Comparison of ENCODE assay signal across 8 cellular contexts in genomic region chr5:159263569-159263905, GRCh38. TPM values are rescaled to one million over a fixed set of nuclear protein-coding genes. Genes with fewer than 3 reads are reported as not detected.
DNase-seq lines count a peak whose midpoint lies in the region; ATAC-seq, FAIRE-seq and TF ChIP-seq lines count a peak whose summit lies in the region.

No MANE protein-coding gene starts in this region.

- H3K9me3 ChIP-seq in HCT116 (ENCODE audit: control insufficient read depth in 1 of 2, insufficient read depth in 1 of 2, low read depth in 1 of 2, low read length in 2 of 2) (no peaks in the 10 kb centered on the region), esophagus squamous epithelium (no peaks in the 10 kb centered on the region), parathyroid adenoma (ENCODE audit: control insufficient read depth, low read length) (no peaks in the 10 kb centered on the region)

- POLR2A ChIA-PET in HCT116 (lab: Charles Lee) (no interaction called here), RWPE1 (lab: Yijun Ruan, JAX; ENCODE audit: low non-redundant PET) (no interaction called here)

- no peaks in the 10 kb centered on the region for H3K9me2 ChIP-seq in HCT116 (ENCODE audit: insufficient read depth)

- no peak for TF ChIP-seq RAD21 in HCT116 (IDR thresholded peaks at IDR 0.05; ENCODE audit: low read depth)

- peak overlapping the region; percentile 90 for H3K4me2 ChIP-seq in HCT116 (ENCODE audit: low read length)
- H3K4me2 ChIP-seq in parathyroid adenoma (ENCODE audit: low read length): peak overlapping the region; percentile 92

- DNase-seq in HCT116 (ENCODE audit: low read depth, low spot score): no peak
- no peak for DNase-seq in RWPE1 (ENCODE audit: low spot score)
- DNase-seq in esophagus squamous epithelium (lab: John Stamatoyannopoulos, UW): no peak
- DNase-seq in NCI-H2081 treated with DMSO at 0.1 percent for 48 hours (lab: John Stamatoyannopoulos, UW): no peak
- no peak for DNase-seq in H54 (ENCODE audit: insufficient read length, low spot score)
- DNase-seq in frontal cortex (ENCODE audit: low spot score in 2 of 2): no peak

- H3K4me1 ChIP-seq in HCT116 (ENCODE audit: control insufficient read depth in 1 of 2, insufficient read depth in 2 of 2, low read length in 2 of 2): peaks cover 0 to 17% of the 10 kb centered on the region in 2 experiments; a peak in 3 of 4 replicates
- peaks cover 9 to 22% (median 12%) of the 10 kb centered on the region in 3 donors for H3K4me1 ChIP-seq in esophagus squamous epithelium
- peaks cover 7% of the 10 kb centered on the region for H3K4me1 ChIP-seq in parathyroid adenoma

- peak overlapping the region; percentile 80 for H3K9ac ChIP-seq in HCT116 (ENCODE audit: low read length)
- peak overlapping the region; percentile 56 for H3K9ac ChIP-seq in parathyroid adenoma

- H3K36me3 ChIP-seq in HCT116 (ENCODE audit: control insufficient read depth in 1 of 2, insufficient read depth in 2 of 2, low read length in 2 of 2): no peaks in the 10 kb centered on the region
- H3K36me3 ChIP-seq in esophagus squamous epithelium: peaks cover 0 to 5% (median 0%) of the 10 kb centered on the region in 3 donors
- no peaks in the 10 kb centered on the region for H3K36me3 ChIP-seq in parathyroid adenoma (ENCODE audit: control insufficient read depth, insufficient read depth, low read length)

- H3K27me3 ChIP-seq in HCT116 (ENCODE audit: insufficient read depth, low read length) (no peaks in the 10 kb centered on the region), esophagus squamous epithelium (peaks cover 0 to 3% (median 0%) of the 10 kb centered on the region in 4 donors), parathyroid adenoma (ENCODE audit: control insufficient read depth, insufficient read depth, low read length) (no peaks in the 10 kb centered on the region)

- CTCF ChIA-PET in HCT116 (lab: Charles Lee): no interaction called here
- CTCF ChIA-PET in RWPE1 (lab: Yijun Ruan, JAX): interaction anchor here (2.4 kb wide), 1 partner anchor 107 kb away, joined by 8 read pairs; no protein-coding TSS in a partner anchor

- TF ChIP-seq POLR2A in HCT116 (IDR thresholded peaks at IDR 0.05; ENCODE audit: borderline replicate concordance, extremely low read depth, insufficient read depth, insufficient read length): no peak
- no peak for TF ChIP-seq POLR2A in esophagus squamous epithelium (IDR thresholded peaks at IDR 0.05)
- no peak for TF ChIP-seq POLR2A in H54 (IDR thresholded peaks at IDR 0.05; ENCODE audit: low read depth, low read length)

- H4K20me1 ChIP-seq in HCT116 (ENCODE audit: insufficient read depth): no peaks in the 10 kb centered on the region

- H3K27ac ChIP-seq in HCT116 (ENCODE audit: low read depth, low read length) (peak overlapping the region; percentile 79), RWPE1 (peak overlapping the region; percentile 95), esophagus squamous epithelium (peak overlapping the region; percentile 90 to 97 (median 96)), parathyroid adenoma (peak overlapping the region; percentile 89)

- no peak for TF ChIP-seq CTCF in HCT116 (IDR thresholded peaks at IDR 0.05 in 2 of 3, conservative IDR thresholded peaks at IDR 0.05 in 1 of 3; ENCODE audit: borderline replicate concordance in 1 of 3, insufficient read depth in 1 of 3, low read depth in 2 of 3, low read length in 2 of 3)
- no peak for TF ChIP-seq CTCF in RWPE1 (conservative IDR thresholded peaks at IDR 0.05; ENCODE audit: low read depth)
- no peak for TF ChIP-seq CTCF in esophagus squamous epithelium (IDR thresholded peaks at IDR 0.05)
- no peak for TF ChIP-seq CTCF in parathyroid adenoma (IDR thresholded peaks at IDR 0.05)

- intact Hi-C loops in HCT116 (cut with micrococcal nuclease) (loop anchor here (2.0 to 5.0 kb wide), 2 partner anchors 55 to 86 kb away; partner anchors contain the start of gene RNF145), esophagus squamous epithelium (cut with DNase I) (loop anchor here (5.0 to 10.0 kb wide), 2 partner anchors 56 to 109 kb away; partner anchors contain the start of gene RNF145)

- H3K79me2 ChIP-seq in HCT116 (ENCODE audit: insufficient read depth, low read length): peaks cover 48% of the 10 kb centered on the region
- peaks cover 12% of the 10 kb centered on the region for H3K79me2 ChIP-seq in parathyroid adenoma

- H2AFZ ChIP-seq in HCT116 (ENCODE audit: low read depth, low read length, poor library complexity, severe bottlenecking): peak overlapping the region; percentile 59
- peak overlapping the region; percentile 95 for H2AFZ ChIP-seq in parathyroid adenoma

- ATAC-seq in HCT116: peak; percentile 23; the same call in 1 of the 2 replicates

- RAD21 ChIA-PET in HCT116 (lab: Charles Lee; ENCODE audit: low non-redundant PET in 1 of 2, low total read pairs in 2 of 2, uncharacterized antibody in 2 of 2, unreplicated experiment in 2 of 2): no interaction called here

- H3K4me3 ChIP-seq in GM08714 (ENCODE audit: low read length) (peak overlapping the region; percentile 98), HCT116 (replicated peaks in 1 of 2; ENCODE audit: low read depth in 1 of 2, low read length in 2 of 2) (peak overlapping the region; percentile 93 to 98), esophagus squamous epithelium (peak overlapping the region; percentile 79 to 96 (median 93)), parathyroid adenoma (ENCODE audit: low read depth, low read length) (peak overlapping the region; percentile 89)

- no TSS peak for BruUV-seq in HCT116 (replicated peaks; lab: Mats Ljungman, UMichigan)

- WGBS in esophagus squamous epithelium, 2 donors: 4 to 7% methylated on average over 10 of the region's 10 CpGs

- no peak for FAIRE-seq in H54 (lab: Jason Lieb, UNC)
- no peak for FAIRE-seq in frontal cortex (lab: Jason Lieb, UNC)

TF ChIP-seq in HCT116, 20 proteins besides CTCF, POLR2A, EP300 and RAD21:
- no peak for TF ChIP-seq FOSL1 (IDR thresholded peaks at IDR 0.05; ENCODE audit: low read depth)
- TF ChIP-seq ZFX (IDR thresholded peaks at IDR 0.05): peak; percentile 42; the same call in 1 of the 2 replicates
TF ChIP-seq in HCT116: peak in this region for 1.

RNA-seq across cellular contexts. Expression of gene UBLCP1, which starts 0.4 kb away (rescaled TPM):
- 32.9 TPM for total RNA-seq in HCT116 (2021; ENCODE audit: unreplicated experiment)
- polyA plus RNA-seq in HCT116 (2012): 6.2 and 8.4 TPM in 2 replicates
- total RNA-seq in esophagus squamous epithelium: 10 to 100 TPM; 19.0 to 34.9 (median 24.6) TPM
- total RNA-seq in frontal cortex: 17.1 TPM

RNA-seq across cellular contexts. Expression of gene RNF145, which starts 54.2 kb away (rescaled TPM):
- total RNA-seq in HCT116 (2021; ENCODE audit: unreplicated experiment): 60.6 TPM
- polyA plus RNA-seq in HCT116 (2012): 37.3 and 38.5 TPM in 2 replicates
- 10 to 100 TPM; 49.7 to 82.3 (median 72.3) TPM for total RNA-seq in esophagus squamous epithelium
- total RNA-seq in frontal cortex: 124 TPM
